25 cellular contexts compared by ENCODE assay signal in the genomic region with DNA sequence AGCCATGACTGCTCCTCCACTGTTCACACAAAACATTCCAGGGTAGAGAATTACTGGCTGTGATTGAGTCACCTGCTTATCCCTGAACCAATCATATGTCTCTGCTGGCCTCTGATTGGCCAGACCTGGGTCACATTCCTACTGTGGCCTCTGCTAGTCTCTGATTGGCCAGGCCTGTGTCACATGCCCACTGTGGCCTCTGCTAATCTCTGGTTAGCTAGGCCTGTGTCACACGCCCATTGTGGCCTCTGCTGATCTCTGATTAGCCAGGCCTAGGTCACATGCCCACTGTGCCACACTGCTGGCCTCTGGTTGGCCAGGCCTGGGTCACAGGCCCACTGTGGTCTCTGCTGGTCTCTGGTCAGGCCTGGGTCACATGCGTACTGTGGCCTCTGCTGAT.
"Had no signal": no experiment of that assay in that cellular context is flagged by ENCODE, and none has a peak within 500 bp of the region (broad histone marks: within the 10 kb centered on the region; RNA-seq: fewer than 3 reads in every experiment).

No MANE protein-coding gene starts in this region.

- H3K9me3 ChIP-seq: gastrocnemius medialis, mucosa of descending colon, sigmoid colon had no signal

- H3K27ac Mint-ChIP-seq: memory B cell; mesothelial cell of epicardium; stimulated activated effector memory CD8-positive, alpha-beta T cell treated with anti-CD3 and anti-CD28 coated beads, Interleukin-12 subunit alpha, Interleukin-12 subunit beta, amount 100 ng/mL, for 72 hours; type B pancreatic cell had no signal

- H3K27ac ChIP-seq: gastrocnemius medialis, ovary, psoas muscle, sigmoid colon, stomach, tibial artery had no signal

- H3K9me3 Mint-ChIP-seq: effector memory CD8-positive, alpha-beta T cell; memory B cell; stimulated activated effector memory CD8-positive, alpha-beta T cell treated with anti-CD3 and anti-CD28 coated beads, Interleukin-12 subunit alpha, Interleukin-12 subunit beta, amount 100 ng/mL, for 72 hours; type B pancreatic cell had no signal

- DNase-seq: cortex of kidney; effector memory CD8-positive, alpha-beta T cell; foreskin fibroblast; gastrocnemius medialis; head of caudate nucleus; left ventricle myocardium superior; mucosa of descending colon; naive B cell; nephron progenitor cell; occipital lobe; ovary; posterior cingulate gyrus; psoas muscle; right cardiac atrium; sigmoid colon; stimulated activated CD4-positive, alpha-beta T cell treated with anti-CD3 and anti-CD28 coated beads, Interleukin-2, amount 100 ng/mL, for 24 hours; stimulated activated CD4-positive, alpha-beta T cell treated with anti-CD3 and anti-CD28 coated beads, Interleukin-4, amount 100 ng/mL, for 24 hours; stimulated activated naive CD4-positive, alpha-beta T cell treated with Interleukin-2 at 50 U/mL for 16 hours; stomach; tibial artery had no signal

- H3K36me3 ChIP-seq: gastrocnemius medialis, ovary, sigmoid colon, stomach, tibial artery had no signal

- H3K4me3 ChIP-seq: gastrocnemius medialis, lung, mucosa of descending colon, ovary, psoas muscle, sigmoid colon, stomach, tibial artery had no signal

- H3K4me3 Mint-ChIP-seq: effector memory CD8-positive, alpha-beta T cell; memory B cell; mesothelial cell of epicardium; naive B cell; nephron progenitor cell; stimulated activated effector memory CD8-positive, alpha-beta T cell treated with anti-CD3 and anti-CD28 coated beads, Interleukin-12 subunit alpha, Interleukin-12 subunit beta, amount 100 ng/mL, for 72 hours; type B pancreatic cell had no signal

- H3K27me3 ChIP-seq: gastrocnemius medialis, ovary, sigmoid colon, tibial artery had no signal

- H3K36me3 Mint-ChIP-seq: memory B cell, mesothelial cell of epicardium, naive B cell had no signal

- ATAC-seq: effector memory CD8-positive, alpha-beta T cell; gastrocnemius medialis; left ventricle myocardium superior; mucosa of descending colon; psoas muscle; stimulated activated effector memory CD8-positive, alpha-beta T cell treated with anti-CD3 and anti-CD28 coated beads, Interleukin-12 subunit alpha, Interleukin-12 subunit beta, amount 100 ng/mL, for 72 hours had no signal

- H3K4me1 ChIP-seq: gastrocnemius medialis, psoas muscle, sigmoid colon, stomach, tibial artery had no signal

- H3K27me3 Mint-ChIP-seq: naive B cell had no signal

- H3K4me1 Mint-ChIP-seq: memory B cell, mesothelial cell of epicardium, naive B cell had no signal
